Comparison of ENCODE assay signal across 9 cellular contexts in the genomic region with DNA sequence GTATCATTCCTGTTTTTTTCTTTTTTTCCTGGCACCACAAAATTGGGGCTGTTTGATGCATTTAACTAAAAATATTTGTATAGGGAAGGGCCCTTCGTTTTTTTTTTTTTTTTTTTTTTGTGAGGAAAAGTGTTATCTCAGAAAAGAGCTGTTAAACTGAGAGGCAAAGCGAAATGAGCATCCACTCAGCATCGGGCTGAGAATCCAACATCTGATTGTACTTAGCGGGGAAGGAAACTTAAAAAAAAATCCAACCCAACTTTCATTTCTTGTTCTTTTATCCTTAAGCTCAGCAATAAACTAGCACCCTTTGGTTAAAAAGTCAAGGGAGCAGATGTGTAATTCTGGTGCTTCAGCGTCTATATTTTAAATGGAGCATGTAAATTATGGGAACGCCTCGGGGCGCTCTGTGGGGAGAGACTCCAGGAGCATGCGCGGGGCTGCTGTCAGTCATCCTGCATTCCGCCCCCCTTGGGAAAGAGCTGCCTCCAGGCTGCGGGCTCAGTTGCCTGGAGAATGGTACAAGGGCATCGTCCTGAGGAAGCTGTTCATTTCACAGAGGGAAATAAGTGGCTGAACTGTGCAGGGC. TPM values are rescaled to one million over a fixed set of nuclear protein-coding genes. Genes with fewer than 3 reads are reported as not detected.
A peak's percentile ranks its signal among the peaks of the same experiment; 100 is the strongest.
DNase-seq lines count a peak whose midpoint lies in the region; ATAC-seq and TF ChIP-seq lines count a peak whose summit lies in the region.
"Had no signal": no experiment of that assay in that cellular context is flagged by ENCODE, and none has a peak within 500 bp of the region (broad histone marks: within the 10 kb centered on the region; RNA-seq: fewer than 3 reads in every experiment).

No MANE protein-coding gene starts in this region.

- no peak for ATAC-seq in GM21360 (IDR thresholded peaks at IDR 0.05; ENCODE audit: unreplicated experiment)

- no peak overlapping the region for H3K27ac ChIP-seq in rectal smooth muscle tissue (ENCODE audit: low read depth, low read length)

- H3K36me3 Mint-ChIP-seq in glutamatergic neuron (ENCODE audit: unreplicated experiment): no peaks in the 10 kb centered on the region

- no peaks in the 10 kb centered on the region for H3K4me1 ChIP-seq in rectal smooth muscle tissue (ENCODE audit: control insufficient read depth, insufficient read depth, low read length)

- no peak overlapping the region for H3K9ac ChIP-seq in rectal smooth muscle tissue (ENCODE audit: low read length)

- H3K27me3 ChIP-seq in rectal smooth muscle tissue (ENCODE audit: control insufficient read depth, insufficient read depth, low read length): no peaks in the 10 kb centered on the region

- DNase-seq in GM03348 (ENCODE audit: low spot score) (peak; percentile 56), NCI-H526 (lab: John Stamatoyannopoulos, UW) (peak; percentile 57 to 80), glutamatergic neuron (peak; percentile 88), HK-2 (ENCODE audit: unreplicated experiment) (no peak)
- DNase-seq in activated naive CD4-positive, alpha-beta T cell treated with anti-CD3 and anti-CD28 coated beads, Interleukin-2, amount 50 U/mL, for 16 hours: no peak
- DNase-seq in stimulated activated naive CD4-positive, alpha-beta T cell treated with Interleukin-2 at 50 U/mL for 16 hours (lab: John Stamatoyannopoulos, UW): no peak
- DNase-seq: IMR-90 had no signal

- TF ChIP-seq CTCF in glutamatergic neuron (IDR thresholded peaks at IDR 0.05; ENCODE audit: partially characterized antibody, unreplicated experiment): no peak

- H3K4me1 Mint-ChIP-seq in glutamatergic neuron (ENCODE audit: low read depth, unreplicated experiment): peaks cover 4% of the 10 kb centered on the region

- H3K4me3 Mint-ChIP-seq in glutamatergic neuron (ENCODE audit: unreplicated experiment): peak overlapping the region; percentile 74

- H3K27ac Mint-ChIP-seq in glutamatergic neuron (ENCODE audit: unreplicated experiment): no peak overlapping the region

- H3K27me3 Mint-ChIP-seq in glutamatergic neuron (ENCODE audit: unreplicated experiment): no peaks in the 10 kb centered on the region

- H3K36me3 ChIP-seq in rectal smooth muscle tissue (ENCODE audit: control insufficient read depth, insufficient read depth, low read length): no peaks in the 10 kb centered on the region

- peaks cover 2% of the 10 kb centered on the region for H3K9me3 Mint-ChIP-seq in glutamatergic neuron (ENCODE audit: unreplicated experiment)

- H3K4me3 ChIP-seq in rectal smooth muscle tissue (ENCODE audit: low read length): peak overlapping the region; percentile 32

RNA-seq across cellular contexts. Expression of gene DMRT2, which starts 33.3 kb away (rescaled TPM):
- total RNA-seq in glutamatergic neuron (ENCODE audit: unreplicated experiment): 0.56 TPM
- total RNA-seq: IMR-90 had no signal

Comparison
In these comparisons a context has a peak if more than half of its experiments do, and no peak if none do; other contexts are left out.
1. DNase-seq: peak in GM03348 (single experiment), NCI-H526 (2 of 2) and glutamatergic neuron (single experiment); none in activated naive CD4-positive, alpha-beta T cell treated with anti-CD3 and anti-CD28 coated beads, Interleukin-2, amount 50 U/mL, for 16 hours (single experiment), HK-2 (single experiment) and stimulated activated naive CD4-positive, alpha-beta T cell treated with Interleukin-2 at 50 U/mL for 16 hours (single experiment).